8 cellular contexts compared by ENCODE assay signal in the genomic region with DNA sequence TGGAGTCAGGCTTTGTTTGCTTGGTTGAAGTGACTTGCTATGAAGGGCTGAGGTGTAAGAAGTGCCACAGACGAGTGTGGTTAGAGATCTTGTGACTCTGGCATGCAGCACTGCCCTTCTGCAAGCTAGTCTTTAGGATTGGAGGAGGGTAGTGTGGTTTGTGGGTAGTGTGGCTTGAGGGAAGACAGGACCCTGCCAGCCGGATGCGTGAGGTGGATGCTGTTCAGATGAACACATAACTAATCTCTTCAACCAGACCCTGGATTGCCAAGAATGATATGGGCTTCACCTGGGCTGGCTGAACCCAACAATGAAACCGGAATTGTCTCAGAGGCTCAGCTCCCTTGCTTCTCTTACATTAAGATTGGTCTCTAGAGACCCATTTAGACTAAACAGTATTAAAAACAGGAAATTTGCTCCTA. TPM values are rescaled to one million over a fixed set of nuclear protein-coding genes. Genes with fewer than 3 reads are reported as not detected.
DNase-seq lines count a peak whose midpoint lies in the region; ATAC-seq and TF ChIP-seq lines count a peak whose summit lies in the region.

No MANE protein-coding gene starts in this region.

- no peaks in the 10 kb centered on the region for H3K27me3 Mint-ChIP-seq in activated naive CD8-positive, alpha-beta T cell treated with anti-CD3 and anti-CD28 coated beads, Interleukin-2, amount 10 ng/mL, durations not matched to agents 7 days and 5 days

- 13 to 34% (median 18%) methylated on average over 4 of the region's 4 CpGs for WGBS in spleen, 5 donors

- H3K9me3 ChIP-seq in OCI-LY7 (ENCODE audit: low read length) (peaks cover 11% of the 10 kb centered on the region; the same call in 1 of the 2 replicates), spleen (no peaks in the 10 kb centered on the region)

- peak overlapping the region; percentile 74 for H3K4me3 Mint-ChIP-seq in activated naive CD8-positive, alpha-beta T cell treated with anti-CD3 and anti-CD28 coated beads, Interleukin-2, amount 10 ng/mL, durations not matched to agents 7 days and 5 days

- H3K27ac ChIP-seq in OCI-LY7 (ENCODE audit: low read depth, low read length, poor library complexity, severe bottlenecking), result peak overlapping the region; percentile 83
- H3K27ac ChIP-seq in spleen, result peak overlapping the region in 7 of 8 donors; percentile 0 to 64 (median 30)

- H3K36me3 ChIP-seq in OCI-LY7 (ENCODE audit: insufficient read depth, low read length), result peaks cover 19% of the 10 kb centered on the region
- no peaks in the 10 kb centered on the region for H3K36me3 ChIP-seq in spleen

- H3K27me3 ChIP-seq in spleen (replicated peaks in 1 of 7), result no peaks in the 10 kb centered on the region

- DNase-seq in AML-193 (lab: John Stamatoyannopoulos, UW) (peak; percentile 86 to 94), OCI-LY7 (ENCODE audit: low spot score) (peak; percentile 69), spleen (peak; percentile 77), retina (no peak), NCI-H345 (lab: John Stamatoyannopoulos, UW) (no peak)
- DNase-seq in activated naive CD8-positive, alpha-beta T cell treated with anti-CD3 and anti-CD28 coated beads, Interleukin-2, amount 10 ng/mL, durations not matched to agents 7 days and 5 days, result peak; percentile 69

- BruUV-seq in OCI-LY7 (replicated peaks; lab: Mats Ljungman, UMichigan), result no TSS peak

- peaks cover 48% of the 10 kb centered on the region for H3K4me1 Mint-ChIP-seq in activated naive CD8-positive, alpha-beta T cell treated with anti-CD3 and anti-CD28 coated beads, Interleukin-2, amount 10 ng/mL, durations not matched to agents 7 days and 5 days

- POLR2A ChIA-PET in OCI-LY7 (lab: Charles Lee), result interaction anchor here (0.6 to 1.4 kb wide), 6 partner anchors 12 to 103 kb away, joined by 3 to 4 read pairs (median 3); a partner anchor contains a TSS
- POLR2A ChIA-PET in activated naive CD8-positive, alpha-beta T cell treated with anti-CD3 and anti-CD28 coated beads, Interleukin-2, amount 10 ng/mL, durations not matched to agents 7 days and 5 days (lab: Charles Lee), result interaction anchor here (0.7 to 2.3 kb wide), 5 partner anchors 10 to 118 kb away, joined by 3 to 23 read pairs (median 4); a partner anchor contains a TSS

- ATAC-seq in GM21447 (IDR thresholded peaks at IDR 0.05; ENCODE audit: unreplicated experiment), result peak; percentile 61
- peak; percentile 68 for ATAC-seq in activated naive CD8-positive, alpha-beta T cell treated with anti-CD3 and anti-CD28 coated beads, Interleukin-2, amount 10 ng/mL, durations not matched to agents 7 days and 5 days (ENCODE audit: low read depth)
- no peak for ATAC-seq in HG03457 (IDR thresholded peaks at IDR 0.05; ENCODE audit: unreplicated experiment)

- H2AFZ ChIP-seq in OCI-LY7 (ENCODE audit: low read length), result no peak overlapping the region

- H3K9me2 ChIP-seq in OCI-LY7 (ENCODE audit: insufficient read depth, low read length), result no peaks in the 10 kb centered on the region

- H3K4me1 ChIP-seq in OCI-LY7 (ENCODE audit: insufficient read depth, low read length, poor library complexity, severe bottlenecking) (peaks cover 63% of the 10 kb centered on the region), spleen (peaks cover 25 to 67% (median 42%) of the 10 kb centered on the region in 6 donors)

- no peaks in the 10 kb centered on the region for H3K9me3 Mint-ChIP-seq in activated naive CD8-positive, alpha-beta T cell treated with anti-CD3 and anti-CD28 coated beads, Interleukin-2, amount 10 ng/mL, durations not matched to agents 7 days and 5 days

- peak overlapping the region; percentile 87 for H3K27ac Mint-ChIP-seq in activated naive CD8-positive, alpha-beta T cell treated with anti-CD3 and anti-CD28 coated beads, Interleukin-2, amount 10 ng/mL, durations not matched to agents 7 days and 5 days

- H3K4me3 ChIP-seq in OCI-LY7 (ENCODE audit: low read depth, low read length, poor library complexity, severe bottlenecking) (peak overlapping the region; percentile 8), spleen (peak overlapping the region in 1 of 8 donors; percentile 7)

- H3K36me3 Mint-ChIP-seq in activated naive CD8-positive, alpha-beta T cell treated with anti-CD3 and anti-CD28 coated beads, Interleukin-2, amount 10 ng/mL, durations not matched to agents 7 days and 5 days, result peaks cover 10% of the 10 kb centered on the region

- TF ChIP-seq CTCF in OCI-LY7 (conservative IDR thresholded peaks at IDR 0.05; ENCODE audit: low read length) (no peak), spleen (IDR thresholded peaks at IDR 0.05 in 8 of 11, conservative IDR thresholded peaks at IDR 0.05 in 3 of 11) (no peak)

- CTCF ChIA-PET in OCI-LY7 (lab: Charles Lee; ENCODE audit: unreplicated experiment), result no interaction called here

- H3K4me2 ChIP-seq in OCI-LY7 (ENCODE audit: low read length), result peak overlapping the region; percentile 61

- TF ChIP-seq POLR2A in spleen (IDR thresholded peaks at IDR 0.05), result no peak

- intact Hi-C loops in OCI-LY7 (cut with micrococcal nuclease; ENCODE audit: unreplicated experiment), result loop anchor here (5.0 kb wide), 1 partner anchor 39 kb away; no protein-coding TSS in a partner anchor
- intact Hi-C loops in spleen (cut with DNase I; ENCODE audit: low total_unique reads), result no loop called here

- no peaks in the 10 kb centered on the region for H4K20me1 ChIP-seq in OCI-LY7 (ENCODE audit: insufficient read depth, low read length)

- H3K79me2 ChIP-seq in OCI-LY7 (ENCODE audit: insufficient read depth, low read depth, low read length), result no peaks in the 10 kb centered on the region

RNA-seq across cellular contexts. Expression of a gene that starts 32.7 kb away (rescaled TPM):
- 15.3 and 15.4 TPM in 2 replicates for total RNA-seq in OCI-LY7 (2014; rRNA removed; shearing (Covaris generic))
- total RNA-seq in OCI-LY7 (2022), result 8.9 and 9.4 TPM in 2 replicates
- total RNA-seq in activated naive CD8-positive, alpha-beta T cell treated with anti-CD3 and anti-CD28 coated beads, Interleukin-2, amount 10 ng/mL, durations not matched to agents 7 days and 5 days, result 10 to 100 TPM; 14.0 to 16.1 TPM
- total RNA-seq in spleen, result 10 to 100 TPM; 14.2 to 30.8 (median 23.6) TPM
- polyA plus RNA-seq in spleen, result 1 to 10 TPM in 2 of 3 donors, under 1 TPM in 1; 0.97 to 4.4 (median 2.8) TPM

RNA-seq across cellular contexts. Expression of a gene that starts 59.5 kb away (rescaled TPM):
- total RNA-seq in OCI-LY7 (2014; rRNA removed; shearing (Covaris generic)), result 44.9 and 50.4 TPM in 2 replicates
- 40.3 and 43.7 TPM in 2 replicates for total RNA-seq in OCI-LY7 (2022)
- 10 to 100 TPM; 28.7 to 30.2 TPM for total RNA-seq in activated naive CD8-positive, alpha-beta T cell treated with anti-CD3 and anti-CD28 coated beads, Interleukin-2, amount 10 ng/mL, durations not matched to agents 7 days and 5 days
- 10 to 100 TPM; 15.3 to 33.7 (median 19.9) TPM for total RNA-seq in spleen
- 10 to 100 TPM in 1 of 3 donors, 1 to 10 TPM in 2; 6.7 to 13.7 (median 8.7) TPM for polyA plus RNA-seq in spleen

RNA-seq across cellular contexts. Expression of a gene that starts 59.5 kb away (rescaled TPM):
- 17.9 and 18.5 TPM in 2 replicates for total RNA-seq in OCI-LY7 (2014; rRNA removed; shearing (Covaris generic))
- total RNA-seq in OCI-LY7 (2022), result 21.1 and 29.0 TPM in 2 replicates
- 10 to 100 TPM; 24.5 to 25.8 TPM for total RNA-seq in activated naive CD8-positive, alpha-beta T cell treated with anti-CD3 and anti-CD28 coated beads, Interleukin-2, amount 10 ng/mL, durations not matched to agents 7 days and 5 days
- total RNA-seq in spleen, result 10 to 100 TPM; 11.5 to 21.4 (median 17.9) TPM
- 1 to 10 TPM; 3.9 to 7.8 (median 5.9) TPM for polyA plus RNA-seq in spleen

Comparison
In these comparisons a context has a peak if more than half of its experiments do, and no peak if none do; other contexts are left out.
1. DNase-seq: peak in AML-193 (2 of 2), OCI-LY7 (single experiment), activated naive CD8-positive, alpha-beta T cell treated with anti-CD3 and anti-CD28 coated beads, Interleukin-2, amount 10 ng/mL, durations not matched to agents 7 days and 5 days (single experiment) and spleen (single experiment); none in retina (single experiment) and NCI-H345 (single experiment).